8 cellular contexts compared by ENCODE assay signal in the genomic region with DNA sequence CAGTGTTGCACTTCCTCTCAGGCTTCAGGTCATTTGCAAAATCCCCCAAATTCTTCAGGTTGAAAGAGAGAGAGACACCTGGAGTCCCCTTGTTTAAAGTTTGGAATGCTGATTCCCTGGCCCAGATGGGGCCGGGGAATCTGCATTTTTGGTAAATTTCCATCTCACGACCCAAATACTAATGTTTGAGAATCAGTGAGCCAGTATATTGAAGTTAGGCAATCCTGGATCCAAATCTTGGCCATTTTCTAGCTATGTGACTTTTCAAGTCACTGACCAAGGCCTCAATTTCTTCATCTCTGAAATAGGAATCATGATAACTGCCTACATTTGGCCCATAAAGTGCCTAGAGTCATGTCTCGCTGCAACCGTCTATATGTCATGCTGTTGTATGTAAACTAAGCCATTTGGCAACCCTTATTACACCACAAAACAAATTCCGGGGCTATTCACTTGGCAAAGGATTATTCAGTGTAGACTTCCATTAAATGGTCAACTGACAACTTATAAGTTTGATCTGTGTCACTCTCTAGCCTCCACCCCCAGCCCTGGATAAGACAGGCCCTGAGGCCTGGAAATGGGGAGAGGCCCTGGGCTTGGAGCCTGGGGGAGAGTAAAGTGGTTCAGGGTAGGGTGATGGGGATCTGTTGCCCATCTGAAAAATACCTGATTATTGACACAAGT. TPM values are rescaled to one million over a fixed set of nuclear protein-coding genes. Genes with fewer than 3 reads are reported as not detected.
A peak's percentile ranks its signal among the peaks of the same experiment; 100 is the strongest.
DNase-seq lines count a peak whose midpoint lies in the region; ATAC-seq, FAIRE-seq and TF ChIP-seq lines count a peak whose summit lies in the region.

No MANE protein-coding gene starts in this region.

- BruUV-seq in Calu3 (replicated peaks; lab: Mats Ljungman, UMichigan) (TSS peak; percentile 7), endothelial cell of umbilical vein (replicated peaks; lab: Mats Ljungman, UMichigan) (no TSS peak)

- no peak for ATAC-seq in GM19395 (IDR thresholded peaks at IDR 0.05; ENCODE audit: unreplicated experiment)
- no peak for ATAC-seq in GM18870 (IDR thresholded peaks at IDR 0.05; ENCODE audit: unreplicated experiment)

- H2AFZ ChIP-seq in endothelial cell of umbilical vein (ENCODE audit: low read depth, low read length): peak overlapping the region; percentile 23

- peak overlapping the region; percentile 85 for H3K4me3 Mint-ChIP-seq in Calu3 (ENCODE audit: low read depth, unreplicated experiment)

- H3K27me3 ChIP-seq in Peyer's patch: no peaks in the 10 kb centered on the region
- no peaks in the 10 kb centered on the region for H3K27me3 ChIP-seq in endothelial cell of umbilical vein (ENCODE audit: control insufficient read depth in 2 of 2, insufficient read depth in 2 of 2, low read length in 2 of 2)
- peaks cover 36% of the 10 kb centered on the region for H3K27me3 ChIP-seq in neutrophil

- H3K4me1 ChIP-seq in Peyer's patch (peaks cover 0 to 8% (median 3%) of the 10 kb centered on the region in 4 donors), endothelial cell of umbilical vein (ENCODE audit: control insufficient read depth, extremely low read depth, insufficient read depth, low read length) (peaks cover 14% of the 10 kb centered on the region), neutrophil (ENCODE audit: control insufficient read depth in 1 of 2, insufficient read depth in 1 of 2, low read depth in 1 of 2, low read length in 1 of 2) (peaks cover 9 to 14% of the 10 kb centered on the region in 2 experiments)

- POLR2A ChIA-PET in endothelial cell of umbilical vein (lab: Charles Lee): no interaction called here

- H3K4me2 ChIP-seq in endothelial cell of umbilical vein (ENCODE audit: insufficient read depth, low read length): peak overlapping the region; percentile 75

- TF ChIP-seq POLR2A in Peyer's patch (IDR thresholded peaks at IDR 0.05) (no peak), endothelial cell of umbilical vein (IDR thresholded peaks at IDR 0.05; ENCODE audit: low read depth, low read length) (no peak)

- H3K4me1 Mint-ChIP-seq in Calu3 (ENCODE audit: low read depth, unreplicated experiment): peaks cover 27% of the 10 kb centered on the region

- H3K27me3 Mint-ChIP-seq in Calu3 (ENCODE audit: unreplicated experiment): no peaks in the 10 kb centered on the region

- H4K20me1 ChIP-seq in endothelial cell of umbilical vein (replicated peaks; ENCODE audit: control insufficient read depth, extremely low read depth, insufficient read depth, low read length): peaks cover 2% of the 10 kb centered on the region

- dilution Hi-C loops in endothelial cell of umbilical vein (cut with MboI; ENCODE audit: extremely low pct_ligation_motif_present, low sequenced_read_pairs): no loop called here

- H3K27ac ChIP-seq in Peyer's patch (peak overlapping the region; percentile 95 to 100 (median 100)), endothelial cell of umbilical vein (ENCODE audit: insufficient read depth, low read depth, low read length) (peak overlapping the region; percentile 98), neutrophil (peak overlapping the region; percentile 100)

- TF ChIP-seq CTCF in Calu3 (IDR thresholded peaks at IDR 0.05; ENCODE audit: unreplicated experiment) (no peak), Peyer's patch (IDR thresholded peaks at IDR 0.05) (peak in 1 of 6 experiments; percentile 4), endothelial cell of umbilical vein (IDR thresholded peaks at IDR 0.05; ENCODE audit: extremely low read depth in 1 of 2, insufficient read depth in 1 of 2, low read depth in 1 of 2, low read length in 2 of 2) (no peak), neutrophil (IDR thresholded peaks at IDR 0.05) (no peak)

- H3K4me3 ChIP-seq in Peyer's patch (peak overlapping the region; percentile 74 to 96 (median 84)), endothelial cell of umbilical vein (replicated peaks in 1 of 3; ENCODE audit: insufficient read depth in 1 of 3, low read depth in 1 of 3, low read length in 3 of 3) (peak overlapping the region in 2 of 3 experiments; percentile 59 to 72), neutrophil (ENCODE audit: low read depth in 1 of 2, low read length in 1 of 2) (peak overlapping the region; percentile 74 to 99)

- H3K9me1 ChIP-seq in endothelial cell of umbilical vein (replicated peaks; ENCODE audit: control insufficient read depth, extremely low read depth, insufficient read depth, low read length): no peaks in the 10 kb centered on the region

- H3K9me3 ChIP-seq in Peyer's patch: peaks cover 0 to 5% (median 0%) of the 10 kb centered on the region in 4 donors
- no peaks in the 10 kb centered on the region for H3K9me3 ChIP-seq in endothelial cell of umbilical vein (replicated peaks; ENCODE audit: control insufficient read depth, insufficient read depth, low read length)
- no peaks in the 10 kb centered on the region for H3K9me3 ChIP-seq in neutrophil

- CTCF ChIA-PET in Calu3 (lab: Charles Lee) (interaction anchor here (0.6 to 2.3 kb wide), 4 partner anchors 11 to 291 kb away, joined by 3 to 12 read pairs (median 6); no protein-coding TSS in a partner anchor), endothelial cell of umbilical vein (lab: Charles Lee) (interaction anchor here (1.1 to 3.0 kb wide), 4 partner anchors 10 to 862 kb away, joined by 4 to 20 read pairs (median 14); no protein-coding TSS in a partner anchor)

- intact Hi-C loops in Calu3 (cut with micrococcal nuclease; ENCODE audit: unreplicated experiment): no loop called here
- intact Hi-C loops in endothelial cell of umbilical vein (cut with micrococcal nuclease): loop anchor here (10.0 kb wide), 1 partner anchor 652 kb away; no protein-coding TSS in a partner anchor

- H3K36me3 ChIP-seq in Peyer's patch: no peaks in the 10 kb centered on the region
- no peaks in the 10 kb centered on the region for H3K36me3 ChIP-seq in endothelial cell of umbilical vein (ENCODE audit: control insufficient read depth in 2 of 2, extremely low read depth in 1 of 2, insufficient read depth in 2 of 2, low read length in 2 of 2)
- H3K36me3 ChIP-seq in neutrophil: peaks cover 2% of the 10 kb centered on the region

- H3K9me3 Mint-ChIP-seq in Calu3 (ENCODE audit: low read depth, unreplicated experiment): peaks cover under 1% of the 10 kb centered on the region

- peak overlapping the region; percentile 96 for H3K9ac ChIP-seq in endothelial cell of umbilical vein (replicated peaks; ENCODE audit: extremely low read depth, insufficient read depth, low read length)

- peak overlapping the region; percentile 81 for H3K27ac Mint-ChIP-seq in Calu3 (ENCODE audit: unreplicated experiment)

- DNase-seq in Calu3: no peak
- peak in 2 of 3 donors; percentile 14 to 24 for DNase-seq in Peyer's patch
- no peak for DNase-seq in endothelial cell of umbilical vein (ENCODE audit: low read depth, low spot score)
- DNase-seq in epidermal melanocyte (ENCODE audit: insufficient read length, low spot score): no peak
- no peak for DNase-seq in cortex of kidney (lab: John Stamatoyannopoulos, UW)

- peaks cover 61% of the 10 kb centered on the region for H3K36me3 Mint-ChIP-seq in Calu3 (ENCODE audit: insufficient read depth, unreplicated experiment)

- peak; percentile 21 for FAIRE-seq in endothelial cell of umbilical vein (lab: Jason Lieb, UNC)

- peaks cover 26% of the 10 kb centered on the region for H3K79me2 ChIP-seq in endothelial cell of umbilical vein (ENCODE audit: control insufficient read depth, insufficient read depth, low read length)

TF ChIP-seq in endothelial cell of umbilical vein, 7 proteins besides CTCF, POLR2A, EP300 and RAD21:
- TF ChIP-seq MYC (IDR thresholded peaks at IDR 0.05; ENCODE audit: low read depth, low read length): no peak
- TF ChIP-seq POLR2AphosphoS5 (IDR thresholded peaks at IDR 0.05; ENCODE audit: insufficient read depth, low read depth, low read length): no peak

RNA-seq across cellular contexts. Expression of a gene that starts 3.7 kb away (rescaled TPM):
- total RNA-seq in Calu3 (2022): 208 and 240 TPM in 2 replicates
- 100 to 1,000 TPM in 3 of 4 donors, 10 to 100 TPM in 1; 78.8 to 321 (median 195) TPM for total RNA-seq in Peyer's patch
- 89.6 and 91.3 TPM in 2 replicates for total RNA-seq in endothelial cell of umbilical vein
- polyA plus RNA-seq in endothelial cell of umbilical vein: 46.0 and 63.3 TPM in 2 replicates
- polyA plus RNA-seq in endothelial cell of umbilical vein (2011; cell fraction: cytosol; rRNA removed): 50.0 and 63.4 TPM in 2 replicates
- 22.0 and 22.8 TPM in 2 replicates for polyA plus RNA-seq in endothelial cell of umbilical vein (2011; cell fraction: nucleus; rRNA removed)
- 52.4 and 76.4 TPM in 2 replicates for polyA plus RNA-seq in endothelial cell of umbilical vein (2012)
- 16.9 and 24.7 TPM in 2 replicates for polyA minus RNA-seq in endothelial cell of umbilical vein
- polyA minus RNA-seq in endothelial cell of umbilical vein (2011; cell fraction: cytosol; rRNA and poly(A)+ RNA removed): 34.5 TPM
- 15.7 and 25.6 TPM in 2 replicates for polyA minus RNA-seq in endothelial cell of umbilical vein (2011; cell fraction: nucleus; rRNA and poly(A)+ RNA removed)

Comparison
In these comparisons a context has a peak if more than half of its experiments do, and no peak if none do; other contexts are left out.
1. DNase-seq: peak in Peyer's patch (2 of 3); none in Calu3 (single experiment), endothelial cell of umbilical vein (single experiment), epidermal melanocyte (single experiment) and cortex of kidney (single experiment).
2. Peak in every context shown above with its lines, with median percentiles within 50 percentile points of each other: H3K27ac ChIP-seq and H3K4me3 ChIP-seq.